21 cellular contexts compared by ENCODE assay signal in genomic region chr3:62229201-62229600, GRCh38.
DNase-seq lines count a peak whose midpoint lies in the region; TF ChIP-seq lines count a peak whose summit lies in the region.
"Had no signal": no experiment of that assay in that cellular context is flagged by ENCODE, and none has a peak within 500 bp of the region (broad histone marks: within the 10 kb centered on the region; RNA-seq: fewer than 3 reads in every experiment).

No MANE protein-coding gene starts in this region.

- H3K27ac Mint-ChIP-seq in progenitor cell of endocrine pancreas = peak overlapping the region; percentile 56
- H3K27ac Mint-ChIP-seq: activated CD4-positive, alpha-beta memory T cell treated with anti-CD3 and anti-CD28 coated beads, Interleukin-2, amount 10 ng/mL, durations not matched to agents 7 days and 5 days; activated naive CD8-positive, alpha-beta T cell treated with anti-CD3 and anti-CD28 coated beads for 36 hours; activated T-helper 2 cell treated with anti-CD3 and anti-CD28 coated beads, Interferon-gamma antibody, Interleukin-2, Interleukin-4, amounts not matched to agents 10 μg/mL and 5 μg/mL and 100 μg/mL, durations not matched to agents 14 hours and 24 hours and 36 hours; CD4-positive, alpha-beta memory T cell; natural killer cell treated with Interleukin-12 subunit alpha and Interleukin-12 subunit beta and Interleukin-15 and Interleukin-18, amount 100 ng/mL, for 72 hours; type B pancreatic cell had no signal

- no peak overlapping the region for H3K4me3 Mint-ChIP-seq in progenitor cell of endocrine pancreas (ENCODE audit: low read depth)
- H3K4me3 Mint-ChIP-seq: activated CD4-positive, alpha-beta memory T cell treated with anti-CD3 and anti-CD28 coated beads, Interleukin-2, amount 10 ng/mL, durations not matched to agents 7 days and 5 days; activated naive CD8-positive, alpha-beta T cell treated with anti-CD3 and anti-CD28 coated beads for 36 hours; CD4-positive, alpha-beta memory T cell; natural killer cell treated with Interleukin-12 subunit alpha and Interleukin-12 subunit beta and Interleukin-15 and Interleukin-18, amount 100 ng/mL, for 72 hours; type B pancreatic cell had no signal

- DNase-seq in DMS79 treated with DMSO at 0.1 percent for 48 hours (lab: John Stamatoyannopoulos, UW) (peak; percentile 1), DMS79 (lab: John Stamatoyannopoulos, UW) (no peak), anterior cingulate cortex (lab: John Stamatoyannopoulos, UW) (peak in 33 of 58 donors; percentile 2 to 73 (median 27)), iPS-NIHi11 (ENCODE audit: low spot score) (peak; percentile 20), progenitor cell of endocrine pancreas (ENCODE audit: low spot score, unreplicated experiment) (no peak), NCI-H2107 (lab: John Stamatoyannopoulos, UW) (no peak), NCI-H82 treated with DMSO at 0.1 percent for 48 hours (lab: John Stamatoyannopoulos, UW; ENCODE audit: unreplicated experiment) (no peak)
- no peak for DNase-seq in stimulated activated naive CD4-positive, alpha-beta T cell treated with Interleukin-2 at 50 U/mL for 16 hours (lab: John Stamatoyannopoulos, UW)
- DNase-seq: activated CD4-positive, alpha-beta memory T cell treated with anti-CD3 and anti-CD28 coated beads, Interleukin-2, amount 10 ng/mL, durations not matched to agents 7 days and 5 days; activated CD4-positive, CD25-positive, alpha-beta regulatory T cell treated with anti-CD3 and anti-CD28 coated beads, Interleukin-2, amount 50 U/mL, for 72 hours; activated naive CD8-positive, alpha-beta T cell treated with anti-CD3 and anti-CD28 coated beads for 36 hours; CD4-positive, alpha-beta memory T cell; effector memory CD4-positive, alpha-beta T cell; GOT3; left ventricle myocardium inferior; NCI-H187; NCI-H345; Peyer's patch had no signal

- no peaks in the 10 kb centered on the region for H3K27me3 Mint-ChIP-seq in progenitor cell of endocrine pancreas
- H3K27me3 Mint-ChIP-seq: activated CD4-positive, alpha-beta memory T cell treated with anti-CD3 and anti-CD28 coated beads, Interleukin-2, amount 10 ng/mL, durations not matched to agents 7 days and 5 days; natural killer cell treated with Interleukin-12 subunit alpha and Interleukin-12 subunit beta and Interleukin-15 and Interleukin-18, amount 100 ng/mL, for 72 hours; type B pancreatic cell had no signal

- no peak for TF ChIP-seq CTCF in progenitor cell of endocrine pancreas (IDR thresholded peaks at IDR 0.05; ENCODE audit: unreplicated experiment)

- no peaks in the 10 kb centered on the region for H3K9me3 Mint-ChIP-seq in progenitor cell of endocrine pancreas (ENCODE audit: low read depth)
- H3K9me3 Mint-ChIP-seq: activated CD4-positive, alpha-beta memory T cell treated with anti-CD3 and anti-CD28 coated beads, Interleukin-2, amount 10 ng/mL, durations not matched to agents 7 days and 5 days; activated naive CD8-positive, alpha-beta T cell treated with anti-CD3 and anti-CD28 coated beads for 36 hours; activated T-helper 2 cell treated with anti-CD3 and anti-CD28 coated beads, Interferon-gamma antibody, Interleukin-2, Interleukin-4, amounts not matched to agents 10 μg/mL and 5 μg/mL and 100 μg/mL, durations not matched to agents 14 hours and 24 hours and 36 hours; CD4-positive, alpha-beta memory T cell; natural killer cell treated with Interleukin-12 subunit alpha and Interleukin-12 subunit beta and Interleukin-15 and Interleukin-18, amount 100 ng/mL, for 72 hours; type B pancreatic cell had no signal

- H3K36me3 Mint-ChIP-seq in progenitor cell of endocrine pancreas (ENCODE audit: insufficient read depth) = peaks cover 2% of the 10 kb centered on the region
- H3K36me3 Mint-ChIP-seq: activated naive CD8-positive, alpha-beta T cell treated with anti-CD3 and anti-CD28 coated beads for 36 hours; CD4-positive, alpha-beta memory T cell; natural killer cell treated with Interleukin-12 subunit alpha and Interleukin-12 subunit beta and Interleukin-15 and Interleukin-18, amount 100 ng/mL, for 72 hours had no signal

- H3K4me1 Mint-ChIP-seq in progenitor cell of endocrine pancreas (ENCODE audit: low read depth) = no peaks in the 10 kb centered on the region
- H3K4me1 Mint-ChIP-seq: activated CD4-positive, alpha-beta memory T cell treated with anti-CD3 and anti-CD28 coated beads, Interleukin-2, amount 10 ng/mL, durations not matched to agents 7 days and 5 days; activated naive CD8-positive, alpha-beta T cell treated with anti-CD3 and anti-CD28 coated beads for 36 hours; CD4-positive, alpha-beta memory T cell had no signal

Comparison
In these comparisons a context has a peak if more than half of its experiments do, and no peak if none do; other contexts are left out.
1. DNase-seq: peak in DMS79 treated with DMSO at 0.1 percent for 48 hours (single experiment), anterior cingulate cortex (33 of 58) and iPS-NIHi11 (single experiment); none in DMS79 (single experiment), progenitor cell of endocrine pancreas (single experiment), NCI-H2107 (single experiment), stimulated activated naive CD4-positive, alpha-beta T cell treated with Interleukin-2 at 50 U/mL for 16 hours (single experiment) and NCI-H82 treated with DMSO at 0.1 percent for 48 hours (single experiment).